In genomic region chr13:95296326-95296939, GRCh38 we compare ENCODE assay signal across 8 cellular contexts. TPM values are rescaled to one million over a fixed set of nuclear protein-coding genes. Genes with fewer than 3 reads are reported as not detected.
DNase-seq lines count a peak whose midpoint lies in the region; ATAC-seq, FAIRE-seq and TF ChIP-seq lines count a peak whose summit lies in the region.

No MANE protein-coding gene starts in this region.

- DNase-seq in BJ (ENCODE audit: low read depth) (no peak), H54 (ENCODE audit: insufficient read length, low spot score) (peak; percentile 49), glomerular visceral epithelial cell (ENCODE audit: extremely low spot score) (peak; percentile 49)
- DNase-seq in activated CD4-positive, alpha-beta T cell treated with anti-CD3 and anti-CD28 coated beads for 48 hours = peak; percentile 24
- peak; percentile 42 for DNase-seq in stimulated activated CD8-positive, alpha-beta memory T cell treated with anti-CD3 and anti-CD28 coated beads, Interleukin-4, amount 100 ng/mL, for 48 hours

- TF ChIP-seq CTCF in BJ (IDR thresholded peaks at IDR 0.05; ENCODE audit: insufficient read depth, low read depth, low read length) = peak; percentile 60

- no peak for TF ChIP-seq POLR2A in H54 (IDR thresholded peaks at IDR 0.05; ENCODE audit: low read depth, low read length)

- H3K36me3 ChIP-seq in BJ (ENCODE audit: control insufficient read depth, insufficient read depth, low read length) = no peaks in the 10 kb centered on the region; the same call in 1 of the 2 replicates

- POLR2A ChIA-PET in BJ (lab: Charles Lee) = no interaction called here

- no peak for FAIRE-seq in H54 (lab: Jason Lieb, UNC)

- no peak overlapping the region for H3K4me3 ChIP-seq in BJ (ENCODE audit: low read depth, low read length)

- ATAC-seq in GM21737 (IDR thresholded peaks at IDR 0.05; ENCODE audit: unreplicated experiment) = no peak
- ATAC-seq in HG02938 (IDR thresholded peaks at IDR 0.05; ENCODE audit: unreplicated experiment) = no peak
- ATAC-seq in HG02763 (IDR thresholded peaks at IDR 0.05; ENCODE audit: unreplicated experiment) = no peak

- CTCF ChIA-PET in BJ (lab: Yijun Ruan, JAX) = interaction anchor here (0.6 to 3.5 kb wide), 10 partner anchors 8 to 298 kb away, joined by 3 to 14 read pairs (median 6); no protein-coding TSS in a partner anchor

- H3K27me3 ChIP-seq in BJ (ENCODE audit: control insufficient read depth, insufficient read depth, low read length) = no peaks in the 10 kb centered on the region

RNA-seq across cellular contexts. Expression of gene ABCC4, which starts 4.8 kb away (rescaled TPM):
- polyA plus RNA-seq in BJ (2011; rRNA removed) = 11.2 and 17.4 TPM in 2 replicates
- polyA minus RNA-seq in BJ (2011; rRNA and poly(A)+ RNA removed) = 24.4 and 32.5 TPM in 2 replicates
